ENCODE assay signal across 10 cellular contexts in genomic region chr3:158167737-158168469, GRCh38. TPM values are rescaled to one million over a fixed set of nuclear protein-coding genes. Genes with fewer than 3 reads are reported as not detected.
DNase-seq lines count a peak whose midpoint lies in the region; ATAC-seq and TF ChIP-seq lines count a peak whose summit lies in the region.
"Had no signal": no experiment of that assay in that cellular context is flagged by ENCODE, and none has a peak within 500 bp of the region (broad histone marks: within the 10 kb centered on the region; RNA-seq: fewer than 3 reads in every experiment).

No MANE protein-coding gene starts in this region.

- H3F3A ChIP-seq in GM23248 (ENCODE audit: insufficient read depth): no peaks in the 10 kb centered on the region

- H3K4me3 ChIP-seq in A673 (ENCODE audit: low read depth, low read length, poor library complexity, severe bottlenecking) (no peak overlapping the region), GM23248 (no peak overlapping the region), SJSA1 (no peak overlapping the region), fibroblast of the aortic adventitia (ENCODE audit: low read depth, low read length) (no peak overlapping the region), coronary artery (no peak overlapping the region), aorta (ENCODE audit: low read length in 2 of 2) (no peak overlapping the region)

- H3K4me2 ChIP-seq in GM23248 (ENCODE audit: unreplicated experiment): peak overlapping the region; percentile 40
- H3K4me2 ChIP-seq: KMS-11 had no signal

- H3K9ac ChIP-seq in GM23248: no peak overlapping the region
- H3K9ac ChIP-seq: KMS-11 had no signal

- H3K9me2 ChIP-seq in GM23248 (ENCODE audit: insufficient read depth): no peaks in the 10 kb centered on the region

- intact Hi-C loops in A673 (cut with micrococcal nuclease; ENCODE audit: unreplicated experiment): no loop called here
- intact Hi-C loops in aorta (cut with DNase I): no loop called here

- CTCF ChIA-PET in A673 (lab: Charles Lee): no interaction called here

- H3K9me3 ChIP-seq in A673 (ENCODE audit: low read depth, low read length, poor library complexity, severe bottlenecking) (no peaks in the 10 kb centered on the region), GM23248 (ENCODE audit: low read depth) (no peaks in the 10 kb centered on the region), SJSA1 (replicated peaks) (no peaks in the 10 kb centered on the region), aorta (ENCODE audit: control insufficient read depth, low read length) (no peaks in the 10 kb centered on the region)

- BruUV-seq in A673 (replicated peaks; lab: Mats Ljungman, UMichigan): no TSS peak

- in situ Hi-C loops in GM23248 (cut with MboI): no loop called here

- H4K20me1 ChIP-seq in GM23248 (ENCODE audit: insufficient read depth): no peaks in the 10 kb centered on the region

- H3K4me1 ChIP-seq in A673 (ENCODE audit: insufficient read depth, low read length, poor library complexity, severe bottlenecking) (peaks cover 12% of the 10 kb centered on the region), GM23248 (ENCODE audit: insufficient read depth) (peaks cover 38% of the 10 kb centered on the region), SJSA1 (replicated peaks) (peaks cover 19% of the 10 kb centered on the region), aorta (ENCODE audit: control insufficient read depth in 1 of 2, insufficient read depth in 2 of 2, low read length in 2 of 2) (no peaks in the 10 kb centered on the region)

- TF ChIP-seq CTCF in A673 (conservative IDR thresholded peaks at IDR 0.05; ENCODE audit: low read depth, low read length) (no peak), fibroblast of the aortic adventitia (IDR thresholded peaks at IDR 0.05; ENCODE audit: insufficient read depth, low read length) (no peak), coronary artery (IDR thresholded peaks at IDR 0.05) (no peak)

- WGBS in GM23248 (ENCODE audit: low coverage in 1 of 2, low lambda C conversion rate in 2 of 2, missing lambda C conversion rate in 2 of 2), 2 experiments: 52 to 54% methylated on average over 6 of the region's 6 CpGs
- 80 to 91% methylated on average over 6 of the region's 6 CpGs for WGBS in aorta, 2 donors

- no peak overlapping the region for H2AFZ ChIP-seq in GM23248

- H3K36me3 ChIP-seq in A673 (ENCODE audit: insufficient read depth, low read length, poor library complexity, severe bottlenecking): no peaks in the 10 kb centered on the region
- H3K36me3 ChIP-seq in GM23248 (ENCODE audit: low read depth): no peaks in the 10 kb centered on the region
- H3K36me3 ChIP-seq in SJSA1: no peaks in the 10 kb centered on the region
- no peaks in the 10 kb centered on the region for H3K36me3 ChIP-seq in aorta (ENCODE audit: control insufficient read depth in 1 of 2, insufficient read depth in 2 of 2, low read length in 1 of 2)

- DNase-seq in A673 (ENCODE audit: low spot score) (peak; percentile 65), GM23248 (peak; percentile 95), SJSA1 (ENCODE audit: low read depth in 1 of 2, low spot score in 2 of 2) (peak; percentile 70 to 87), fibroblast of the aortic adventitia (ENCODE audit: low read depth) (peak; percentile 97), coronary artery (ENCODE audit: low spot score) (no peak), medulla oblongata (ENCODE audit: extremely low spot score) (no peak), aorta (no peak)
- DNase-seq in stimulated activated naive CD4-positive, alpha-beta T cell treated with Interleukin-2 at 50 U/mL for 16 hours (lab: John Stamatoyannopoulos, UW): no peak
- DNase-seq: activated naive CD8-positive, alpha-beta T cell treated with anti-CD3 and anti-CD28 coated beads, Interleukin-2, amount 10 ng/mL, durations not matched to agents 7 days and 5 days had no signal

- no peak for ATAC-seq in aorta (ENCODE audit: low FRiP score)

- H3K27ac ChIP-seq in A673 (ENCODE audit: low read depth, low read length, poor library complexity, severe bottlenecking) (no peak overlapping the region), GM23248 (no peak overlapping the region), SJSA1 (no peak overlapping the region), coronary artery (no peak overlapping the region), aorta (ENCODE audit: low read depth in 1 of 2, low read length in 2 of 2) (no peak overlapping the region)
- H3K27ac ChIP-seq: KMS-11 had no signal

- peaks cover 9% of the 10 kb centered on the region; the same call in 1 of the 2 replicates for H3K79me2 ChIP-seq in GM23248 (ENCODE audit: insufficient read depth)

- POLR2A ChIA-PET in A673 (lab: Charles Lee; ENCODE audit: low non-redundant PET): no interaction called here

- H3K27me3 ChIP-seq in A673 (replicated peaks; ENCODE audit: insufficient read depth, low read depth, low read length, poor library complexity) (no peaks in the 10 kb centered on the region), GM23248 (replicated peaks; ENCODE audit: insufficient read depth) (peaks cover 11% of the 10 kb centered on the region; the same call in 1 of the 2 replicates), SJSA1 (replicated peaks) (no peaks in the 10 kb centered on the region), aorta (ENCODE audit: control insufficient read depth in 1 of 2, insufficient read depth in 2 of 2, low read length in 1 of 2) (no peaks in the 10 kb centered on the region)

RNA-seq across cellular contexts. Expression of gene RSRC1, which starts 58.0 kb away (rescaled TPM):
- total RNA-seq in A673 (2021) (59.4 and 65.4 TPM in 2 replicates), fibroblast of the aortic adventitia (ENCODE audit: low replicate concordance) (45.8 and 50.9 TPM in 2 replicates), aorta (10 to 100 TPM; 30.7 to 39.4 TPM)
- total RNA-seq in GM23248 (2014; rRNA removed; shearing (Covaris generic)): 30.7 and 34.6 TPM in 2 replicates
- polyA plus RNA-seq in GM23248 (2016; fragmentation: Nextera tagmentation; extraction: Ambion mirVana) (28.5 and 30.2 TPM in 2 replicates), aorta (10 to 100 TPM; 17.3 to 26.2 TPM)
- 37.9 and 39.9 TPM in 2 replicates for total RNA-seq in SJSA1 (2014; rRNA removed; shearing (Covaris generic))

Comparison
In these comparisons a context has a peak if more than half of its experiments do, and no peak if none do; other contexts are left out.
1. DNase-seq: peak in A673 (single experiment), GM23248 (single experiment), SJSA1 (2 of 2) and fibroblast of the aortic adventitia (single experiment); none in coronary artery (single experiment), medulla oblongata (single experiment), aorta (0 of 2) and stimulated activated naive CD4-positive, alpha-beta T cell treated with Interleukin-2 at 50 U/mL for 16 hours (single experiment).